1 cellular context compared by ENCODE assay signal in the genomic region with DNA sequence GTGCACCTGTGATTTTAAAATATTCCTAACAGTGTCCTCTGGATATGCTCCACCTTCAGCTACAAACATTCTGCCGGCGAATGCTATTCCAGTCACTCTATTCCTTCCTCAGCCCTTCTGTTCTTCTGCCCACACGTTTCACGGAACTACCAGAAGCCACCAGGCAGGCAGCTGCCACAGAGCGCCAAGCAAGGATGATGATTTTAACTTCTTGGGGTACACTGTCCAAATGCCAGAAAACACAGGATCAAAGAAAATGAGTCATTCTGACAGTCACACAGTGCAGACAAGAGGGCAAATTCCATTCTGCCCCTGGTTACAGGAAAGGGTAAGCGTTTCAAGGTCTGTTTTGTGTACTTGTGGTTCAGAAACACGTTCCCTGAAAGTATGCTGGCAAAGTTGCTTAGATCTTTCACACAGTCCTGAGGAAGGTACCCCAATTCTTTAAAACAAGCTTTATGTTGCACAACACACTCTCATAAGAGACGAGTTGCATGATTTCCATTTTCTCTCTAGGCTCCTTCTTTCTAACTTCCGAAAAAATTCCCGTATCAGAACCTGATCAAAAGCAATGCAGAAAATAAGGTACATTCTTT.
TF ChIP-seq lines count a peak whose summit lies in the region.

No MANE protein-coding gene starts in this region.

TF ChIP-seq in HepG2, 621 proteins besides CTCF, POLR2A, EP300 and RAD21 (continued from another document and continues in another):
- TF ChIP-seq NONO (IDR thresholded peaks at IDR 0.05), result no peak
- TF ChIP-seq NONO (CRISPR knock-in tag; conservative IDR thresholded peaks at IDR 0.05), result peak; percentile 70
- TF ChIP-seq ZSCAN20 (CRISPR knock-in tag; IDR thresholded peaks at IDR 0.05; ENCODE audit: borderline replicate concordance), result no peak; the same call in 1 of the 2 replicates
- TF ChIP-seq KLF13 (CRISPR knock-in tag; IDR thresholded peaks at IDR 0.05), result no peak
- TF ChIP-seq, protein P1, sequence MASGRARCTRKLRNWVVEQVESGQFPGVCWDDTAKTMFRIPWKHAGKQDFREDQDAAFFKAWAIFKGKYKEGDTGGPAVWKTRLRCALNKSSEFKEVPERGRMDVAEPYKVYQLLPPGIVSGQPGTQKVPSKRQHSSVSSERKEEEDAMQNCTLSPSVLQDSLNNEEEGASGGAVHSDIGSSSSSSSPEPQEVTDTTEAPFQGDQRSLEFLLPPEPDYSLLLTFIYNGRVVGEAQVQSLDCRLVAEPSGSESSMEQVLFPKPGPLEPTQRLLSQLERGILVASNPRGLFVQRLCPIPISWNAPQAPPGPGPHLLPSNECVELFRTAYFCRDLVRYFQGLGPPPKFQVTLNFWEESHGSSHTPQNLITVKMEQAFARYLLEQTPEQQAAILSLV (CRISPR knock-in tag; IDR thresholded peaks at IDR 0.05; ENCODE audit: borderline replicate concordance), result no peak
- TF ChIP-seq YEATS2 (CRISPR knock-in tag; IDR thresholded peaks at IDR 0.05; ENCODE audit: borderline replicate concordance), result no peak
- TF ChIP-seq KDM2A (CRISPR knock-in tag; IDR thresholded peaks at IDR 0.05; ENCODE audit: borderline replicate concordance, low read depth), result peak; percentile 68; the same call in 1 of the 2 replicates
- peak; percentile 100 for TF ChIP-seq HMG20A (CRISPR knock-in tag; IDR thresholded peaks at IDR 0.05; ENCODE audit: borderline replicate concordance)
- TF ChIP-seq HOXA5 (CRISPR knock-in tag; IDR thresholded peaks at IDR 0.05), result peak; percentile 61; the same call in 1 of the 2 replicates
- TF ChIP-seq ZNF367 (CRISPR knock-in tag; IDR thresholded peaks at IDR 0.05; ENCODE audit: borderline replicate concordance), result no peak
- peak; percentile 90 for TF ChIP-seq FOXK1 (CRISPR knock-in tag; IDR thresholded peaks at IDR 0.05; ENCODE audit: borderline replicate concordance, low read depth)
- TF ChIP-seq ISL2 (CRISPR knock-in tag; IDR thresholded peaks at IDR 0.05), result peak; percentile 99
- TF ChIP-seq, protein P2, sequence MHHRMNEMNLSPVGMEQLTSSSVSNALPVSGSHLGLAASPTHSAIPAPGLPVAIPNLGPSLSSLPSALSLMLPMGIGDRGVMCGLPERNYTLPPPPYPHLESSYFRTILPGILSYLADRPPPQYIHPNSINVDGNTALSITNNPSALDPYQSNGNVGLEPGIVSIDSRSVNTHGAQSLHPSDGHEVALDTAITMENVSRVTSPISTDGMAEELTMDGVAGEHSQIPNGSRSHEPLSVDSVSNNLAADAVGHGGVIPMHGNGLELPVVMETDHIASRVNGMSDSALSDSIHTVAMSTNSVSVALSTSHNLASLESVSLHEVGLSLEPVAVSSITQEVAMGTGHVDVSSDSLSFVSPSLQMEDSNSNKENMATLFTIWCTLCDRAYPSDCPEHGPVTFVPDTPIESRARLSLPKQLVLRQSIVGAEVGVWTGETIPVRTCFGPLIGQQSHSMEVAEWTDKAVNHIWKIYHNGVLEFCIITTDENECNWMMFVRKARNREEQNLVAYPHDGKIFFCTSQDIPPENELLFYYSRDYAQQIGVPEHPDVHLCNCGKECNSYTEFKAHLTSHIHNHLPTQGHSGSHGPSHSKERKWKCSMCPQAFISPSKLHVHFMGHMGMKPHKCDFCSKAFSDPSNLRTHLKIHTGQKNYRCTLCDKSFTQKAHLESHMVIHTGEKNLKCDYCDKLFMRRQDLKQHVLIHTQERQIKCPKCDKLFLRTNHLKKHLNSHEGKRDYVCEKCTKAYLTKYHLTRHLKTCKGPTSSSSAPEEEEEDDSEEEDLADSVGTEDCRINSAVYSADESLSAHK (CRISPR knock-in tag; IDR thresholded peaks at IDR 0.05; ENCODE audit: borderline replicate concordance), result no peak
- TF ChIP-seq GATAD1 (CRISPR knock-in tag; IDR thresholded peaks at IDR 0.05), result peak; percentile 73
- TF ChIP-seq ZNF335 (CRISPR knock-in tag; IDR thresholded peaks at IDR 0.05), result peak; percentile 84
- TF ChIP-seq ZNF614 (CRISPR knock-in tag; IDR thresholded peaks at IDR 0.05; ENCODE audit: borderline replicate concordance), result peak; percentile 82; the same call in 1 of the 2 replicates
- TF ChIP-seq, protein P3, sequence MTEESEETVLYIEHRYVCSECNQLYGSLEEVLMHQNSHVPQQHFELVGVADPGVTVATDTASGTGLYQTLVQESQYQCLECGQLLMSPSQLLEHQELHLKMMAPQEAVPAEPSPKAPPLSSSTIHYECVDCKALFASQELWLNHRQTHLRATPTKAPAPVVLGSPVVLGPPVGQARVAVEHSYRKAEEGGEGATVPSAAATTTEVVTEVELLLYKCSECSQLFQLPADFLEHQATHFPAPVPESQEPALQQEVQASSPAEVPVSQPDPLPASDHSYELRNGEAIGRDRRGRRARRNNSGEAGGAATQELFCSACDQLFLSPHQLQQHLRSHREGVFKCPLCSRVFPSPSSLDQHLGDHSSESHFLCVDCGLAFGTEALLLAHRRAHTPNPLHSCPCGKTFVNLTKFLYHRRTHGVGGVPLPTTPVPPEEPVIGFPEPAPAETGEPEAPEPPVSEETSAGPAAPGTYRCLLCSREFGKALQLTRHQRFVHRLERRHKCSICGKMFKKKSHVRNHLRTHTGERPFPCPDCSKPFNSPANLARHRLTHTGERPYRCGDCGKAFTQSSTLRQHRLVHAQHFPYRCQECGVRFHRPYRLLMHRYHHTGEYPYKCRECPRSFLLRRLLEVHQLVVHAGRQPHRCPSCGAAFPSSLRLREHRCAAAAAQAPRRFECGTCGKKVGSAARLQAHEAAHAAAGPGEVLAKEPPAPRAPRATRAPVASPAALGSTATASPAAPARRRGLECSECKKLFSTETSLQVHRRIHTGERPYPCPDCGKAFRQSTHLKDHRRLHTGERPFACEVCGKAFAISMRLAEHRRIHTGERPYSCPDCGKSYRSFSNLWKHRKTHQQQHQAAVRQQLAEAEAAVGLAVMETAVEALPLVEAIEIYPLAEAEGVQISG (CRISPR knock-in tag; IDR thresholded peaks at IDR 0.05), result peak; percentile 75
- TF ChIP-seq ZNF430 (CRISPR knock-in tag; IDR thresholded peaks at IDR 0.05), result peak; percentile 68; the same call in 1 of the 2 replicates
- no peak for TF ChIP-seq ZNF230 (CRISPR knock-in tag; IDR thresholded peaks at IDR 0.05)
- 0 out of 2 replicates have a peak, but pooled peaks have one; percentile 30 for TF ChIP-seq WIZ (CRISPR knock-in tag; IDR thresholded peaks at IDR 0.05)
- no peak for TF ChIP-seq ZNF251 (CRISPR knock-in tag; IDR thresholded peaks at IDR 0.05)
- TF ChIP-seq NCOA1 (CRISPR knock-in tag; IDR thresholded peaks at IDR 0.05), result no peak
- TF ChIP-seq ZNF619 (CRISPR knock-in tag; IDR thresholded peaks at IDR 0.05), result no peak
- TF ChIP-seq SMARCC2 (IDR thresholded peaks at IDR 0.05), result peak; percentile 84; the same call in 1 of the 2 replicates
- TF ChIP-seq GABPB1 (CRISPR knock-in tag; IDR thresholded peaks at IDR 0.05), result peak; percentile 51; the same call in 1 of the 2 replicates
- TF ChIP-seq GTF3A (CRISPR knock-in tag; conservative IDR thresholded peaks at IDR 0.05), result no peak
- TF ChIP-seq, protein P4, sequence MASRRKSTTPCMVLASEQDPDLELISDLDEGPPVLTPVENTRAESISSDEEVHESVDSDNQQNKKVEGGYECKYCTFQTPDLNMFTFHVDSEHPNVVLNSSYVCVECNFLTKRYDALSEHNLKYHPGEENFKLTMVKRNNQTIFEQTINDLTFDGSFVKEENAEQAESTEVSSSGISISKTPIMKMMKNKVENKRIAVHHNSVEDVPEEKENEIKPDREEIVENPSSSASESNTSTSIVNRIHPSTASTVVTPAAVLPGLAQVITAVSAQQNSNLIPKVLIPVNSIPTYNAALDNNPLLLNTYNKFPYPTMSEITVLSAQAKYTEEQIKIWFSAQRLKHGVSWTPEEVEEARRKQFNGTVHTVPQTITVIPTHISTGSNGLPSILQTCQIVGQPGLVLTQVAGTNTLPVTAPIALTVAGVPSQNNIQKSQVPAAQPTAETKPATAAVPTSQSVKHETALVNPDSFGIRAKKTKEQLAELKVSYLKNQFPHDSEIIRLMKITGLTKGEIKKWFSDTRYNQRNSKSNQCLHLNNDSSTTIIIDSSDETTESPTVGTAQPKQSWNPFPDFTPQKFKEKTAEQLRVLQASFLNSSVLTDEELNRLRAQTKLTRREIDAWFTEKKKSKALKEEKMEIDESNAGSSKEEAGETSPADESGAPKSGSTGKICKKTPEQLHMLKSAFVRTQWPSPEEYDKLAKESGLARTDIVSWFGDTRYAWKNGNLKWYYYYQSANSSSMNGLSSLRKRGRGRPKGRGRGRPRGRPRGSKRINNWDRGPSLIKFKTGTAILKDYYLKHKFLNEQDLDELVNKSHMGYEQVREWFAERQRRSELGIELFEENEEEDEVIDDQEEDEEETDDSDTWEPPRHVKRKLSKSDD (CRISPR knock-in tag; IDR thresholded peaks at IDR 0.05; ENCODE audit: low read depth), result peak; percentile 35; the same call in 1 of the 2 replicates
- 0 out of 2 replicates have a peak, but pooled peaks have one; percentile 52 for TF ChIP-seq ZNF547 (CRISPR knock-in tag; IDR thresholded peaks at IDR 0.05)
- peak; percentile 98 for TF ChIP-seq SALL1 (CRISPR knock-in tag; IDR thresholded peaks at IDR 0.05)
- peak; percentile 87; the same call in 1 of the 2 replicates for TF ChIP-seq HOXD1 (CRISPR knock-in tag; IDR thresholded peaks at IDR 0.05)
- TF ChIP-seq, protein P5, sequence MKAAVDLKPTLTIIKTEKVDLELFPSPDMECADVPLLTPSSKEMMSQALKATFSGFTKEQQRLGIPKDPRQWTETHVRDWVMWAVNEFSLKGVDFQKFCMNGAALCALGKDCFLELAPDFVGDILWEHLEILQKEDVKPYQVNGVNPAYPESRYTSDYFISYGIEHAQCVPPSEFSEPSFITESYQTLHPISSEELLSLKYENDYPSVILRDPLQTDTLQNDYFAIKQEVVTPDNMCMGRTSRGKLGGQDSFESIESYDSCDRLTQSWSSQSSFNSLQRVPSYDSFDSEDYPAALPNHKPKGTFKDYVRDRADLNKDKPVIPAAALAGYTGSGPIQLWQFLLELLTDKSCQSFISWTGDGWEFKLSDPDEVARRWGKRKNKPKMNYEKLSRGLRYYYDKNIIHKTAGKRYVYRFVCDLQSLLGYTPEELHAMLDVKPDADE (CRISPR knock-in tag; IDR thresholded peaks at IDR 0.05), result no peak
- TF ChIP-seq, protein P6, sequence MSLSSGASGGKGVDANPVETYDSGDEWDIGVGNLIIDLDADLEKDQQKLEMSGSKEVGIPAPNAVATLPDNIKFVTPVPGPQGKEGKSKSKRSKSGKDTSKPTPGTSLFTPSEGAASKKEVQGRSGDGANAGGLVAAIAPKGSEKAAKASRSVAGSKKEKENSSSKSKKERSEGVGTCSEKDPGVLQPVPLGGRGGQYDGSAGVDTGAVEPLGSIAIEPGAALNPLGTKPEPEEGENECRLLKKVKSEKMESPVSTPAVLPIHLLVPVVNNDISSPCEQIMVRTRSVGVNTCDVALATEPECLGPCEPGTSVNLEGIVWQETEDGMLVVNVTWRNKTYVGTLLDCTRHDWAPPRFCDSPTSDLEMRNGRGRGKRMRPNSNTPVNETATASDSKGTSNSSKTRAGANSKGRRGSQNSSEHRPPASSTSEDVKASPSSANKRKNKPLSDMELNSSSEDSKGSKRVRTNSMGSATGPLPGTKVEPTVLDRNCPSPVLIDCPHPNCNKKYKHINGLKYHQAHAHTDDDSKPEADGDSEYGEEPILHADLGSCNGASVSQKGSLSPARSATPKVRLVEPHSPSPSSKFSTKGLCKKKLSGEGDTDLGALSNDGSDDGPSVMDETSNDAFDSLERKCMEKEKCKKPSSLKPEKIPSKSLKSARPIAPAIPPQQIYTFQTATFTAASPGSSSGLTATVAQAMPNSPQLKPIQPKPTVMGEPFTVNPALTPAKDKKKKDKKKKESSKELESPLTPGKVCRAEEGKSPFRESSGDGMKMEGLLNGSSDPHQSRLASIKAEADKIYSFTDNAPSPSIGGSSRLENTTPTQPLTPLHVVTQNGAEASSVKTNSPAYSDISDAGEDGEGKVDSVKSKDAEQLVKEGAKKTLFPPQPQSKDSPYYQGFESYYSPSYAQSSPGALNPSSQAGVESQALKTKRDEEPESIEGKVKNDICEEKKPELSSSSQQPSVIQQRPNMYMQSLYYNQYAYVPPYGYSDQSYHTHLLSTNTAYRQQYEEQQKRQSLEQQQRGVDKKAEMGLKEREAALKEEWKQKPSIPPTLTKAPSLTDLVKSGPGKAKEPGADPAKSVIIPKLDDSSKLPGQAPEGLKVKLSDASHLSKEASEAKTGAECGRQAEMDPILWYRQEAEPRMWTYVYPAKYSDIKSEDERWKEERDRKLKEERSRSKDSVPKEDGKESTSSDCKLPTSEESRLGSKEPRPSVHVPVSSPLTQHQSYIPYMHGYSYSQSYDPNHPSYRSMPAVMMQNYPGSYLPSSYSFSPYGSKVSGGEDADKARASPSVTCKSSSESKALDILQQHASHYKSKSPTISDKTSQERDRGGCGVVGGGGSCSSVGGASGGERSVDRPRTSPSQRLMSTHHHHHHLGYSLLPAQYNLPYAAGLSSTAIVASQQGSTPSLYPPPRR (CRISPR knock-in tag; IDR thresholded peaks at IDR 0.05; ENCODE audit: borderline replicate concordance), result peak; percentile 94
- TF ChIP-seq ZNF431 (CRISPR knock-in tag; IDR thresholded peaks at IDR 0.05; ENCODE audit: borderline replicate concordance, low read depth), result 0 out of 2 replicates have a peak, but pooled peaks have one; percentile 41
- peak; percentile 97 for TF ChIP-seq FOXJ3 (CRISPR knock-in tag; IDR thresholded peaks at IDR 0.05; ENCODE audit: borderline replicate concordance)
- TF ChIP-seq, protein P7, sequence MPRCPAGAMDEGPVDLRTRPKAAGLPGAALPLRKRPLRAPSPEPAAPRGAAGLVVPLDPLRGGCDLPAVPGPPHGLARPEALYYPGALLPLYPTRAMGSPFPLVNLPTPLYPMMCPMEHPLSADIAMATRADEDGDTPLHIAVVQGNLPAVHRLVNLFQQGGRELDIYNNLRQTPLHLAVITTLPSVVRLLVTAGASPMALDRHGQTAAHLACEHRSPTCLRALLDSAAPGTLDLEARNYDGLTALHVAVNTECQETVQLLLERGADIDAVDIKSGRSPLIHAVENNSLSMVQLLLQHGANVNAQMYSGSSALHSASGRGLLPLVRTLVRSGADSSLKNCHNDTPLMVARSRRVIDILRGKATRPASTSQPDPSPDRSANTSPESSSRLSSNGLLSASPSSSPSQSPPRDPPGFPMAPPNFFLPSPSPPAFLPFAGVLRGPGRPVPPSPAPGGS (CRISPR knock-in tag; IDR thresholded peaks at IDR 0.05), result 0 out of 2 replicates have a peak, but pooled peaks have one; percentile 50
- no peak for TF ChIP-seq MBNL3 (CRISPR knock-in tag; conservative IDR thresholded peaks at IDR 0.05)
- no peak for TF ChIP-seq REXO4 (CRISPR knock-in tag; IDR thresholded peaks at IDR 0.05; ENCODE audit: borderline replicate concordance)
- TF ChIP-seq ARHGAP35 (CRISPR knock-in tag; IDR thresholded peaks at IDR 0.05; ENCODE audit: borderline replicate concordance), result no peak
- no peak for TF ChIP-seq ZNF768 (CRISPR knock-in tag; IDR thresholded peaks at IDR 0.05)
- TF ChIP-seq, protein P8, sequence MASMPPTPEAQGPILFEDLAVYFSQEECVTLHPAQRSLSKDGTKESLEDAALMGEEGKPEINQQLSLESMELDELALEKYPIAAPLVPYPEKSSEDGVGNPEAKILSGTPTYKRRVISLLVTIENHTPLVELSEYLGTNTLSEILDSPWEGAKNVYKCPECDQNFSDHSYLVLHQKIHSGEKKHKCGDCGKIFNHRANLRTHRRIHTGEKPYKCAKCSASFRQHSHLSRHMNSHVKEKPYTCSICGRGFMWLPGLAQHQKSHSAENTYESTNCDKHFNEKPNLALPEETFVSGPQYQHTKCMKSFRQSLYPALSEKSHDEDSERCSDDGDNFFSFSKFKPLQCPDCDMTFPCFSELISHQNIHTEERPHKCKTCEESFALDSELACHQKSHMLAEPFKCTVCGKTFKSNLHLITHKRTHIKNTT (CRISPR knock-in tag; IDR thresholded peaks at IDR 0.05), result no peak
- TF ChIP-seq MTA3 (CRISPR knock-in tag; IDR thresholded peaks at IDR 0.05), result no peak
- TF ChIP-seq ZNF33A (CRISPR knock-in tag; IDR thresholded peaks at IDR 0.05; ENCODE audit: borderline replicate concordance), result no peak
- no peak for TF ChIP-seq ZSCAN25 (CRISPR knock-in tag; IDR thresholded peaks at IDR 0.05)
